ENCODE assay signal across 26 cellular contexts in the genomic region with DNA sequence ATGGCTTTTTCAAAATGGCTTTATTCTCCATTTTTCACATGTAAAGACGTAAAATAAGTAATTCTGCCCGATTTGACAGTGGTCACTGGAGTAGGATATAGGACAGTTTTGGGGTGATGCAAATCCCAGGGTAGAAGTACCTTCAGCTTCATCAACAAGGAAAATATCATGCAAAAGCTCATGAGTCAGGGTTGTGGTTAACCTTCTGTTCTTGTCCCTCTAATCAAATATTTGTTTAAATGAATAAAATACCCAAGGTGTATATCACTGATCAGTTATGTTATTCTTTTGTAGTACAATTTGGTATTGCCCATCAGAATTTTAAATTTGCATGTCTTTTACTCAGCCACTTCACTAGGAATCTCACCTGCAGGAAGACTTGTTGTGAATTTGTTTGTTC. TPM values are rescaled to one million over a fixed set of nuclear protein-coding genes. Genes with fewer than 3 reads are reported as not detected.
"Had no signal": no experiment of that assay in that cellular context is flagged by ENCODE, and none has a peak within 500 bp of the region (broad histone marks: within the 10 kb centered on the region; RNA-seq: fewer than 3 reads in every experiment).

No MANE protein-coding gene starts in this region.

- H3K9me3 ChIP-seq: ascending aorta had no signal

- H3K4me3 Mint-ChIP-seq: activated CD4-positive, alpha-beta memory T cell treated with anti-CD3 and anti-CD28 coated beads for 36 hours; activated CD4-positive, alpha-beta T cell treated with anti-CD3 and anti-CD28 coated beads, Interleukin-2, amount 10 ng/mL, durations not matched to agents 7 days and 5 days; activated naive CD8-positive, alpha-beta T cell treated with anti-CD3 and anti-CD28 coated beads, Interleukin-2, amount 50 U/mL, for 24 hours; activated T-cell treated with anti-CD3 and anti-CD28 coated beads, Interleukin-2, amount 50 U/mL, for 4 hours had no signal

- H3K27me3 ChIP-seq: ascending aorta, cardiac muscle cell had no signal

- ATAC-seq: activated naive CD4-positive, alpha-beta T cell treated with anti-CD3 and anti-CD28 coated beads, Interleukin-2, amount 50 U/mL, for 72 hours; activated naive CD8-positive, alpha-beta T cell treated with anti-CD3 and anti-CD28 coated beads, Interleukin-2, amount 50 U/mL, for 24 hours; activated T-cell treated with anti-CD3 and anti-CD28 coated beads, Interleukin-2, amount 50 U/mL, for 4 hours had no signal

- H3K4me3 ChIP-seq: ascending aorta, cardiac muscle cell, SK-N-MC had no signal

- H3K27ac Mint-ChIP-seq: activated CD4-positive, alpha-beta memory T cell treated with anti-CD3 and anti-CD28 coated beads for 36 hours; activated CD4-positive, alpha-beta T cell treated with anti-CD3 and anti-CD28 coated beads, Interleukin-2, amount 10 ng/mL, durations not matched to agents 7 days and 5 days; activated naive CD4-positive, alpha-beta T cell treated with anti-CD3 and anti-CD28 coated beads, Interleukin-2, amount 50 U/mL, for 72 hours; activated naive CD8-positive, alpha-beta T cell treated with anti-CD3 and anti-CD28 coated beads, Interleukin-2, amount 50 U/mL, for 24 hours had no signal

- H3K27me3 Mint-ChIP-seq: activated CD4-positive, alpha-beta memory T cell treated with anti-CD3 and anti-CD28 coated beads for 36 hours; activated CD4-positive, alpha-beta T cell treated with anti-CD3 and anti-CD28 coated beads, Interleukin-2, amount 10 ng/mL, durations not matched to agents 7 days and 5 days; activated naive CD8-positive, alpha-beta T cell treated with anti-CD3 and anti-CD28 coated beads, Interleukin-2, amount 50 U/mL, for 24 hours; brain had no signal

- H3K4me1 ChIP-seq: ascending aorta had no signal

- H3K27ac ChIP-seq: ascending aorta, cardiac muscle cell, SK-N-MC, VCaP had no signal

- DNase-seq: activated CD4-positive, alpha-beta memory T cell treated with anti-CD3 and anti-CD28 coated beads for 36 hours; activated CD4-positive, alpha-beta T cell treated with anti-CD3 and anti-CD28 coated beads, Interleukin-2, amount 10 ng/mL, durations not matched to agents 7 days and 5 days; activated CD4-positive, CD25-positive, alpha-beta regulatory T cell; activated CD8-positive, alpha-beta memory T cell treated with anti-CD3 and anti-CD28 coated beads for 24 hours; activated effector memory CD4-positive, alpha-beta T cell treated with anti-CD3 and anti-CD28 coated beads, Interleukin-2, amount 50 U/mL, for 16 hours; activated naive CD4-positive, alpha-beta T cell treated with Interleukin-2 at 50 U/mL for 16 hours; activated naive CD8-positive, alpha-beta T cell treated with anti-CD3 and anti-CD28 coated beads, Interleukin-2, amount 50 U/mL, for 24 hours; activated T-cell treated with anti-CD3 and anti-CD28 coated beads, Interleukin-2, amount 50 U/mL, for 4 hours; amniotic stem cell; Karpas-422; NCI-H1092; NCI-H1436; NCI-H187; NCI-H2081; NCI-H226; NCI-H526 treated with DMSO at 0.1 percent for 48 hours; NCI-H82; T-helper 1 cell had no signal

- H3K36me3 Mint-ChIP-seq: activated CD4-positive, alpha-beta memory T cell treated with anti-CD3 and anti-CD28 coated beads for 36 hours; activated naive CD4-positive, alpha-beta T cell treated with anti-CD3 and anti-CD28 coated beads, Interleukin-2, amount 50 U/mL, for 72 hours had no signal

- H3K4me1 Mint-ChIP-seq: activated CD4-positive, alpha-beta T cell treated with anti-CD3 and anti-CD28 coated beads, Interleukin-2, amount 10 ng/mL, durations not matched to agents 7 days and 5 days; activated naive CD8-positive, alpha-beta T cell treated with anti-CD3 and anti-CD28 coated beads, Interleukin-2, amount 50 U/mL, for 24 hours had no signal

- H3K36me3 ChIP-seq: ascending aorta, cardiac muscle cell had no signal

RNA-seq across cellular contexts. Expression of a gene that starts 40.0 kb away (rescaled TPM):
- total RNA-seq: activated CD4-positive, alpha-beta memory T cell treated with anti-CD3 and anti-CD28 coated beads for 36 hours; activated CD4-positive, alpha-beta T cell treated with anti-CD3 and anti-CD28 coated beads, Interleukin-2, amount 10 ng/mL, durations not matched to agents 7 days and 5 days; activated naive CD4-positive, alpha-beta T cell treated with anti-CD3 and anti-CD28 coated beads, Interleukin-2, amount 50 U/mL, for 72 hours; activated T-cell treated with anti-CD3 and anti-CD28 coated beads, Interleukin-2, amount 50 U/mL, for 4 hours; OCI-LY7; T-helper 2 cell treated with Interferon-gamma antibody and Interleukin-4, amounts not matched to agents 100 ng/mL and 5 ng/mL, for 36 hours had no signal
